ENCODE assay signal across 3 cellular contexts in the genomic region with DNA sequence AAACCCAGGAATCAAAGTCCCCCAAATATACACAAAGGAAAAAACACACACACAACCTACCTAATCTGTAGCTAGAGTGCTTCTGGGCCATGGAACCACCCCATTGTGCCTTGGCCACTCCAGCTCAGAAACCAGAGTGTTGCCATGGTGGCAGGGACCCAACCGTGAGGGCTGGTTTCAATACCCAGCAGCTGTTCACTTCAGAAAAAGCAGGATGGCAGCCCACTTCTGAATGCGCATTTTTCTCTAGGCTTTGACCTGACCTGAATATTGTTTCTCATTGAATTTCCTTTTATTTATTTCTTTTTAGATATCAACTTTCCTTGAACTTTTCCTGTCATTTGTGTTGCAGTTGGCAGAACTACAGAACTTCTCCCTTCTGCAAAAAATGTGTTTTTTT.
TF ChIP-seq lines count a peak whose summit lies in the region.

No MANE protein-coding gene starts in this region.

TF ChIP-seq in SK-N-SH, 30 proteins besides CTCF, POLR2A, EP300 and RAD21 (continues in another document):
- TF ChIP-seq, protein P1, sequence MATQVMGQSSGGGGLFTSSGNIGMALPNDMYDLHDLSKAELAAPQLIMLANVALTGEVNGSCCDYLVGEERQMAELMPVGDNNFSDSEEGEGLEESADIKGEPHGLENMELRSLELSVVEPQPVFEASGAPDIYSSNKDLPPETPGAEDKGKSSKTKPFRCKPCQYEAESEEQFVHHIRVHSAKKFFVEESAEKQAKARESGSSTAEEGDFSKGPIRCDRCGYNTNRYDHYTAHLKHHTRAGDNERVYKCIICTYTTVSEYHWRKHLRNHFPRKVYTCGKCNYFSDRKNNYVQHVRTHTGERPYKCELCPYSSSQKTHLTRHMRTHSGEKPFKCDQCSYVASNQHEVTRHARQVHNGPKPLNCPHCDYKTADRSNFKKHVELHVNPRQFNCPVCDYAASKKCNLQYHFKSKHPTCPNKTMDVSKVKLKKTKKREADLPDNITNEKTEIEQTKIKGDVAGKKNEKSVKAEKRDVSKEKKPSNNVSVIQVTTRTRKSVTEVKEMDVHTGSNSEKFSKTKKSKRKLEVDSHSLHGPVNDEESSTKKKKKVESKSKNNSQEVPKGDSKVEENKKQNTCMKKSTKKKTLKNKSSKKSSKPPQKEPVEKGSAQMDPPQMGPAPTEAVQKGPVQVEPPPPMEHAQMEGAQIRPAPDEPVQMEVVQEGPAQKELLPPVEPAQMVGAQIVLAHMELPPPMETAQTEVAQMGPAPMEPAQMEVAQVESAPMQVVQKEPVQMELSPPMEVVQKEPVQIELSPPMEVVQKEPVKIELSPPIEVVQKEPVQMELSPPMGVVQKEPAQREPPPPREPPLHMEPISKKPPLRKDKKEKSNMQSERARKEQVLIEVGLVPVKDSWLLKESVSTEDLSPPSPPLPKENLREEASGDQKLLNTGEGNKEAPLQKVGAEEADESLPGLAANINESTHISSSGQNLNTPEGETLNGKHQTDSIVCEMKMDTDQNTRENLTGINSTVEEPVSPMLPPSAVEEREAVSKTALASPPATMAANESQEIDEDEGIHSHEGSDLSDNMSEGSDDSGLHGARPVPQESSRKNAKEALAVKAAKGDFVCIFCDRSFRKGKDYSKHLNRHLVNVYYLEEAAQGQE (IDR thresholded peaks at IDR 0.05; ENCODE audit: low read depth, low read length) = no peak
- TF ChIP-seq POLR2AphosphoS5 (IDR thresholded peaks at IDR 0.05; ENCODE audit: low read depth, low read length) = no peak
- TF ChIP-seq CHD2 (IDR thresholded peaks at IDR 0.05; ENCODE audit: low read length, partially characterized antibody) = no peak
- TF ChIP-seq NFIC (IDR thresholded peaks at IDR 0.05; ENCODE audit: borderline replicate concordance) = no peak
- TF ChIP-seq, protein P2, sequence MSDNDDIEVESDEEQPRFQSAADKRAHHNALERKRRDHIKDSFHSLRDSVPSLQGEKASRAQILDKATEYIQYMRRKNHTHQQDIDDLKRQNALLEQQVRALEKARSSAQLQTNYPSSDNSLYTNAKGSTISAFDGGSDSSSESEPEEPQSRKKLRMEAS (IDR thresholded peaks at IDR 0.05; ENCODE audit: low read depth) = no peak
- TF ChIP-seq, protein P3, sequence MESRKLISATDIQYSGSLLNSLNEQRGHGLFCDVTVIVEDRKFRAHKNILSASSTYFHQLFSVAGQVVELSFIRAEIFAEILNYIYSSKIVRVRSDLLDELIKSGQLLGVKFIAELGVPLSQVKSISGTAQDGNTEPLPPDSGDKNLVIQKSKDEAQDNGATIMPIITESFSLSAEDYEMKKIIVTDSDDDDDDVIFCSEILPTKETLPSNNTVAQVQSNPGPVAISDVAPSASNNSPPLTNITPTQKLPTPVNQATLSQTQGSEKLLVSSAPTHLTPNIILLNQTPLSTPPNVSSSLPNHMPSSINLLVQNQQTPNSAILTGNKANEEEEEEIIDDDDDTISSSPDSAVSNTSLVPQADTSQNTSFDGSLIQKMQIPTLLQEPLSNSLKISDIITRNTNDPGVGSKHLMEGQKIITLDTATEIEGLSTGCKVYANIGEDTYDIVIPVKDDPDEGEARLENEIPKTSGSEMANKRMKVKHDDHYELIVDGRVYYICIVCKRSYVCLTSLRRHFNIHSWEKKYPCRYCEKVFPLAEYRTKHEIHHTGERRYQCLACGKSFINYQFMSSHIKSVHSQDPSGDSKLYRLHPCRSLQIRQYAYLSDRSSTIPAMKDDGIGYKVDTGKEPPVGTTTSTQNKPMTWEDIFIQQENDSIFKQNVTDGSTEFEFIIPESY (IDR thresholded peaks at IDR 0.05; ENCODE audit: borderline replicate concordance, low read depth) = no peak
- TF ChIP-seq JUND (IDR thresholded peaks at IDR 0.05) = no peak
- TF ChIP-seq FOSL2 (IDR thresholded peaks at IDR 0.05; ENCODE audit: borderline replicate concordance, low read depth) = no peak
- TF ChIP-seq, protein P4, sequence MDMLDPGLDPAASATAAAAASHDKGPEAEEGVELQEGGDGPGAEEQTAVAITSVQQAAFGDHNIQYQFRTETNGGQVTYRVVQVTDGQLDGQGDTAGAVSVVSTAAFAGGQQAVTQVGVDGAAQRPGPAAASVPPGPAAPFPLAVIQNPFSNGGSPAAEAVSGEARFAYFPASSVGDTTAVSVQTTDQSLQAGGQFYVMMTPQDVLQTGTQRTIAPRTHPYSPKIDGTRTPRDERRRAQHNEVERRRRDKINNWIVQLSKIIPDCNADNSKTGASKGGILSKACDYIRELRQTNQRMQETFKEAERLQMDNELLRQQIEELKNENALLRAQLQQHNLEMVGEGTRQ (IDR thresholded peaks at IDR 0.05; ENCODE audit: borderline replicate concordance, low read depth, low read length) = no peak
- TF ChIP-seq FOXJ3 (CRISPR knock-in tag; IDR thresholded peaks at IDR 0.05) = no peak
- no peak for TF ChIP-seq MXI1 (IDR thresholded peaks at IDR 0.05; ENCODE audit: low read depth, low read length)
- no peak for TF ChIP-seq MEF2A (IDR thresholded peaks at IDR 0.05; ENCODE audit: borderline replicate concordance, low read depth)

TF ChIP-seq in SK-N-SH treated with all-trans-retinoic acid at 6 μM for 48 hours, 23 proteins besides CTCF, POLR2A, EP300 and RAD21:
- TF ChIP-seq RARB (CRISPR knock-in tag; IDR thresholded peaks at IDR 0.05) = no peak
- TF ChIP-seq BACH2 (CRISPR knock-in tag; IDR thresholded peaks at IDR 0.05; ENCODE audit: borderline replicate concordance) = no peak
- no peak for TF ChIP-seq GLIS3 (CRISPR knock-in tag; IDR thresholded peaks at IDR 0.05)
- TF ChIP-seq ZNF565 (CRISPR knock-in tag; conservative IDR thresholded peaks at IDR 0.05; ENCODE audit: low read depth) = no peak
- TF ChIP-seq ISL1 (CRISPR knock-in tag; IDR thresholded peaks at IDR 0.05) = no peak
- TF ChIP-seq, protein P5, sequence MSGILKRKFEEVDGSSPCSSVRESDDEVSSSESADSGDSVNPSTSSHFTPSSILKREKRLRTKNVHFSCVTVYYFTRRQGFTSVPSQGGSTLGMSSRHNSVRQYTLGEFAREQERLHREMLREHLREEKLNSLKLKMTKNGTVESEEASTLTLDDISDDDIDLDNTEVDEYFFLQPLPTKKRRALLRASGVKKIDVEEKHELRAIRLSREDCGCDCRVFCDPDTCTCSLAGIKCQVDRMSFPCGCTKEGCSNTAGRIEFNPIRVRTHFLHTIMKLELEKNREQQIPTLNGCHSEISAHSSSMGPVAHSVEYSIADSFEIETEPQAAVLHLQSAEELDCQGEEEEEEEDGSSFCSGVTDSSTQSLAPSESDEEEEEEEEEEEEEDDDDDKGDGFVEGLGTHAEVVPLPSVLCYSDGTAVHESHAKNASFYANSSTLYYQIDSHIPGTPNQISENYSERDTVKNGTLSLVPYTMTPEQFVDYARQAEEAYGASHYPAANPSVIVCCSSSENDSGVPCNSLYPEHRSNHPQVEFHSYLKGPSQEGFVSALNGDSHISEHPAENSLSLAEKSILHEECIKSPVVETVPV (CRISPR knock-in tag; IDR thresholded peaks at IDR 0.05) = no peak
- no peak for TF ChIP-seq ZNF8 (CRISPR knock-in tag; IDR thresholded peaks at IDR 0.05)
- TF ChIP-seq ESRRG (CRISPR knock-in tag; IDR thresholded peaks at IDR 0.05) = no peak
- TF ChIP-seq OSR1 (CRISPR knock-in tag; IDR thresholded peaks at IDR 0.05) = no peak

TF ChIP-seq in GM12878, 131 proteins besides CTCF, POLR2A, EP300 and RAD21:
- TF ChIP-seq HCFC1 (IDR thresholded peaks at IDR 0.05; ENCODE audit: low read length) = no peak
- no peak for TF ChIP-seq NR2C1 (IDR thresholded peaks at IDR 0.05)
- TF ChIP-seq BHLHE40 (IDR thresholded peaks at IDR 0.05; ENCODE audit: borderline replicate concordance in 1 of 2, low read depth in 2 of 2, low read length in 1 of 2) = no peak
- no peak for TF ChIP-seq YBX1 (IDR thresholded peaks at IDR 0.05)
- no peak for TF ChIP-seq NBN (IDR thresholded peaks at IDR 0.05)
- no peak for TF ChIP-seq RAD51 (IDR thresholded peaks at IDR 0.05)
- TF ChIP-seq, protein P6, sequence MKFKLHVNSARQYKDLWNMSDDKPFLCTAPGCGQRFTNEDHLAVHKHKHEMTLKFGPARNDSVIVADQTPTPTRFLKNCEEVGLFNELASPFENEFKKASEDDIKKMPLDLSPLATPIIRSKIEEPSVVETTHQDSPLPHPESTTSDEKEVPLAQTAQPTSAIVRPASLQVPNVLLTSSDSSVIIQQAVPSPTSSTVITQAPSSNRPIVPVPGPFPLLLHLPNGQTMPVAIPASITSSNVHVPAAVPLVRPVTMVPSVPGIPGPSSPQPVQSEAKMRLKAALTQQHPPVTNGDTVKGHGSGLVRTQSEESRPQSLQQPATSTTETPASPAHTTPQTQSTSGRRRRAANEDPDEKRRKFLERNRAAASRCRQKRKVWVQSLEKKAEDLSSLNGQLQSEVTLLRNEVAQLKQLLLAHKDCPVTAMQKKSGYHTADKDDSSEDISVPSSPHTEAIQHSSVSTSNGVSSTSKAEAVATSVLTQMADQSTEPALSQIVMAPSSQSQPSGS (IDR thresholded peaks at IDR 0.05; ENCODE audit: low read length) = no peak
- no peak for TF ChIP-seq HDAC2 (IDR thresholded peaks at IDR 0.05)
- no peak for TF ChIP-seq TCF3 (IDR thresholded peaks at IDR 0.05; ENCODE audit: borderline replicate concordance, insufficient read depth, low read depth, low read length)
- TF ChIP-seq, protein P7, sequence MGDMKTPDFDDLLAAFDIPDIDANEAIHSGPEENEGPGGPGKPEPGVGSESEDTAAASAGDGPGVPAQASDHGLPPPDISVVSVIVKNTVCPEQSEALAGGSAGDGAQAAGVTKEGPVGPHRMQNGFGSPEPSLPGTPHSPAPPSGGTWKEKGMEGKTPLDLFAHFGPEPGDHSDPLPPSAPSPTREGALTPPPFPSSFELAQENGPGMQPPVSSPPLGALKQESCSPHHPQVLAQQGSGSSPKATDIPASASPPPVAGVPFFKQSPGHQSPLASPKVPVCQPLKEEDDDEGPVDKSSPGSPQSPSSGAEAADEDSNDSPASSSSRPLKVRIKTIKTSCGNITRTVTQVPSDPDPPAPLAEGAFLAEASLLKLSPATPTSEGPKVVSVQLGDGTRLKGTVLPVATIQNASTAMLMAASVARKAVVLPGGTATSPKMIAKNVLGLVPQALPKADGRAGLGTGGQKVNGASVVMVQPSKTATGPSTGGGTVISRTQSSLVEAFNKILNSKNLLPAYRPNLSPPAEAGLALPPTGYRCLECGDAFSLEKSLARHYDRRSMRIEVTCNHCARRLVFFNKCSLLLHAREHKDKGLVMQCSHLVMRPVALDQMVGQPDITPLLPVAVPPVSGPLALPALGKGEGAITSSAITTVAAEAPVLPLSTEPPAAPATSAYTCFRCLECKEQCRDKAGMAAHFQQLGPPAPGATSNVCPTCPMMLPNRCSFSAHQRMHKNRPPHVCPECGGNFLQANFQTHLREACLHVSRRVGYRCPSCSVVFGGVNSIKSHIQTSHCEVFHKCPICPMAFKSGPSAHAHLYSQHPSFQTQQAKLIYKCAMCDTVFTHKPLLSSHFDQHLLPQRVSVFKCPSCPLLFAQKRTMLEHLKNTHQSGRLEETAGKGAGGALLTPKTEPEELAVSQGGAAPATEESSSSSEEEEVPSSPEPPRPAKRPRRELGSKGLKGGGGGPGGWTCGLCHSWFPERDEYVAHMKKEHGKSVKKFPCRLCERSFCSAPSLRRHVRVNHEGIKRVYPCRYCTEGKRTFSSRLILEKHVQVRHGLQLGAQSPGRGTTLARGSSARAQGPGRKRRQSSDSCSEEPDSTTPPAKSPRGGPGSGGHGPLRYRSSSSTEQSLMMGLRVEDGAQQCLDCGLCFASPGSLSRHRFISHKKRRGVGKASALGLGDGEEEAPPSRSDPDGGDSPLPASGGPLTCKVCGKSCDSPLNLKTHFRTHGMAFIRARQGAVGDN (IDR thresholded peaks at IDR 0.05) = no peak
- no peak for TF ChIP-seq ZNF384 (IDR thresholded peaks at IDR 0.05; ENCODE audit: borderline replicate concordance, low read depth, low read length)
- TF ChIP-seq, protein P8, sequence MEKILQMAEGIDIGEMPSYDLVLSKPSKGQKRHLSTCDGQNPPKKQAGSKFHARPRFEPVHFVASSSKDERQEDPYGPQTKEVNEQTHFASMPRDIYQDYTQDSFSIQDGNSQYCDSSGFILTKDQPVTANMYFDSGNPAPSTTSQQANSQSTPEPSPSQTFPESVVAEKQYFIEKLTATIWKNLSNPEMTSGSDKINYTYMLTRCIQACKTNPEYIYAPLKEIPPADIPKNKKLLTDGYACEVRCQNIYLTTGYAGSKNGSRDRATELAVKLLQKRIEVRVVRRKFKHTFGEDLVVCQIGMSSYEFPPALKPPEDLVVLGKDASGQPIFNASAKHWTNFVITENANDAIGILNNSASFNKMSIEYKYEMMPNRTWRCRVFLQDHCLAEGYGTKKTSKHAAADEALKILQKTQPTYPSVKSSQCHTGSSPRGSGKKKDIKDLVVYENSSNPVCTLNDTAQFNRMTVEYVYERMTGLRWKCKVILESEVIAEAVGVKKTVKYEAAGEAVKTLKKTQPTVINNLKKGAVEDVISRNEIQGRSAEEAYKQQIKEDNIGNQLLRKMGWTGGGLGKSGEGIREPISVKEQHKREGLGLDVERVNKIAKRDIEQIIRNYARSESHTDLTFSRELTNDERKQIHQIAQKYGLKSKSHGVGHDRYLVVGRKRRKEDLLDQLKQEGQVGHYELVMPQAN (conservative IDR thresholded peaks at IDR 0.05) = no peak
- TF ChIP-seq SREBF2 (IDR thresholded peaks at IDR 0.05; ENCODE audit: low read length) = no peak
- TF ChIP-seq, protein P9, sequence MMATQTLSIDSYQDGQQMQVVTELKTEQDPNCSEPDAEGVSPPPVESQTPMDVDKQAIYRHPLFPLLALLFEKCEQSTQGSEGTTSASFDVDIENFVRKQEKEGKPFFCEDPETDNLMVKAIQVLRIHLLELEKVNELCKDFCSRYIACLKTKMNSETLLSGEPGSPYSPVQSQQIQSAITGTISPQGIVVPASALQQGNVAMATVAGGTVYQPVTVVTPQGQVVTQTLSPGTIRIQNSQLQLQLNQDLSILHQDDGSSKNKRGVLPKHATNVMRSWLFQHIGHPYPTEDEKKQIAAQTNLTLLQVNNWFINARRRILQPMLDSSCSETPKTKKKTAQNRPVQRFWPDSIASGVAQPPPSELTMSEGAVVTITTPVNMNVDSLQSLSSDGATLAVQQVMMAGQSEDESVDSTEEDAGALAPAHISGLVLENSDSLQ (IDR thresholded peaks at IDR 0.05) = no peak
- TF ChIP-seq RB1 (IDR thresholded peaks at IDR 0.05; ENCODE audit: borderline replicate concordance) = no peak
- TF ChIP-seq, protein P10, sequence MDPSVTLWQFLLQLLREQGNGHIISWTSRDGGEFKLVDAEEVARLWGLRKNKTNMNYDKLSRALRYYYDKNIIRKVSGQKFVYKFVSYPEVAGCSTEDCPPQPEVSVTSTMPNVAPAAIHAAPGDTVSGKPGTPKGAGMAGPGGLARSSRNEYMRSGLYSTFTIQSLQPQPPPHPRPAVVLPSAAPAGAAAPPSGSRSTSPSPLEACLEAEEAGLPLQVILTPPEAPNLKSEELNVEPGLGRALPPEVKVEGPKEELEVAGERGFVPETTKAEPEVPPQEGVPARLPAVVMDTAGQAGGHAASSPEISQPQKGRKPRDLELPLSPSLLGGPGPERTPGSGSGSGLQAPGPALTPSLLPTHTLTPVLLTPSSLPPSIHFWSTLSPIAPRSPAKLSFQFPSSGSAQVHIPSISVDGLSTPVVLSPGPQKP (IDR thresholded peaks at IDR 0.05; ENCODE audit: low read depth, low read length) = no peak
- no peak for TF ChIP-seq SP1 (IDR thresholded peaks at IDR 0.05; ENCODE audit: low read depth, low read length)
- no peak for TF ChIP-seq ZNF207 (IDR thresholded peaks at IDR 0.05; ENCODE audit: borderline replicate concordance)
- TF ChIP-seq, protein P11, sequence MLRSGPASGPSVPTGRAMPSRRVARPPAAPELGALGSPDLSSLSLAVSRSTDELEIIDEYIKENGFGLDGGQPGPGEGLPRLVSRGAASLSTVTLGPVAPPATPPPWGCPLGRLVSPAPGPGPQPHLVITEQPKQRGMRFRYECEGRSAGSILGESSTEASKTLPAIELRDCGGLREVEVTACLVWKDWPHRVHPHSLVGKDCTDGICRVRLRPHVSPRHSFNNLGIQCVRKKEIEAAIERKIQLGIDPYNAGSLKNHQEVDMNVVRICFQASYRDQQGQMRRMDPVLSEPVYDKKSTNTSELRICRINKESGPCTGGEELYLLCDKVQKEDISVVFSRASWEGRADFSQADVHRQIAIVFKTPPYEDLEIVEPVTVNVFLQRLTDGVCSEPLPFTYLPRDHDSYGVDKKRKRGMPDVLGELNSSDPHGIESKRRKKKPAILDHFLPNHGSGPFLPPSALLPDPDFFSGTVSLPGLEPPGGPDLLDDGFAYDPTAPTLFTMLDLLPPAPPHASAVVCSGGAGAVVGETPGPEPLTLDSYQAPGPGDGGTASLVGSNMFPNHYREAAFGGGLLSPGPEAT (IDR thresholded peaks at IDR 0.05; ENCODE audit: low read depth) = no peak
- TF ChIP-seq KLF5 (IDR thresholded peaks at IDR 0.05; ENCODE audit: partially characterized antibody) = no peak
